Comparison of ENCODE assay signal across 15 cellular contexts in genomic region chr18:76437011-76437410, GRCh38.
"Had no signal": no experiment of that assay in that cellular context is flagged by ENCODE, and none has a peak within 500 bp of the region (broad histone marks: within the 10 kb centered on the region; RNA-seq: fewer than 3 reads in every experiment).

No MANE protein-coding gene starts in this region.

- ATAC-seq: activated T-cell treated with anti-CD3 and anti-CD28 coated beads, Interleukin-2, amount 50 U/mL, for 4 hours; foreskin keratinocyte; T-cell had no signal

- H3K4me3 Mint-ChIP-seq: activated CD4-positive, alpha-beta memory T cell treated with anti-CD3 and anti-CD28 coated beads for 36 hours; activated naive CD4-positive, alpha-beta T cell treated with anti-CD3 and anti-CD28 coated beads, Interleukin-2, amount 50 U/mL, for 24 hours; activated T-cell treated with anti-CD3 and anti-CD28 coated beads, Interleukin-2, amount 50 U/mL, for 4 hours; T-cell had no signal

- DNase-seq: activated CD4-positive, alpha-beta memory T cell treated with anti-CD3 and anti-CD28 coated beads for 36 hours; activated effector memory CD4-positive, alpha-beta T cell treated with Interleukin-2 at 50 U/mL for 16 hours; activated T-cell treated with anti-CD3 and anti-CD28 coated beads, Interleukin-2, amount 50 U/mL, for 4 hours; colonic mucosa; foreskin keratinocyte; mammary epithelial cell; SK-N-SH; stimulated activated CD4-positive, alpha-beta T cell treated with anti-CD3 and anti-CD28 coated beads, Interleukin-12 subunit alpha, Interleukin-12 subunit beta, amount 100 ng/mL, for 4 hours; stimulated activated CD4-positive, alpha-beta T cell treated with anti-CD3 and anti-CD28 coated beads, Interleukin-2, amount 100 ng/mL, for 24 hours; T-cell; uterus had no signal

- H3K9me3 ChIP-seq: adrenal gland, colonic mucosa, SK-N-SH, uterus had no signal

- H3K4me3 ChIP-seq: adrenal gland, cardiac muscle cell, colonic mucosa, uterus had no signal

- H3K36me3 Mint-ChIP-seq: activated CD4-positive, alpha-beta memory T cell treated with anti-CD3 and anti-CD28 coated beads for 36 hours had no signal

- H3K27me3 Mint-ChIP-seq: activated CD4-positive, alpha-beta memory T cell treated with anti-CD3 and anti-CD28 coated beads for 36 hours; activated naive CD4-positive, alpha-beta T cell treated with anti-CD3 and anti-CD28 coated beads, Interleukin-2, amount 50 U/mL, for 24 hours; T-cell had no signal

- H3K9ac ChIP-seq: SK-N-SH had no signal

- H3K4me1 ChIP-seq: adrenal gland, colonic mucosa, foreskin keratinocyte had no signal

- H3K27ac Mint-ChIP-seq: activated CD4-positive, alpha-beta memory T cell treated with anti-CD3 and anti-CD28 coated beads for 36 hours; T-cell had no signal

- H3K9me3 Mint-ChIP-seq: activated CD4-positive, alpha-beta memory T cell treated with anti-CD3 and anti-CD28 coated beads for 36 hours; activated naive CD4-positive, alpha-beta T cell treated with anti-CD3 and anti-CD28 coated beads, Interleukin-2, amount 50 U/mL, for 24 hours; activated T-cell treated with anti-CD3 and anti-CD28 coated beads, Interleukin-2, amount 50 U/mL, for 4 hours; T-cell had no signal

- H3K27ac ChIP-seq: adrenal gland, cardiac muscle cell, colonic mucosa, foreskin keratinocyte, VCaP had no signal

- H3K36me3 ChIP-seq: colonic mucosa, uterus had no signal

- H3K27me3 ChIP-seq: adrenal gland, cardiac muscle cell, colonic mucosa, foreskin keratinocyte, uterus had no signal
